Comparison of ENCODE assay signal across 8 cellular contexts in the genomic region with DNA sequence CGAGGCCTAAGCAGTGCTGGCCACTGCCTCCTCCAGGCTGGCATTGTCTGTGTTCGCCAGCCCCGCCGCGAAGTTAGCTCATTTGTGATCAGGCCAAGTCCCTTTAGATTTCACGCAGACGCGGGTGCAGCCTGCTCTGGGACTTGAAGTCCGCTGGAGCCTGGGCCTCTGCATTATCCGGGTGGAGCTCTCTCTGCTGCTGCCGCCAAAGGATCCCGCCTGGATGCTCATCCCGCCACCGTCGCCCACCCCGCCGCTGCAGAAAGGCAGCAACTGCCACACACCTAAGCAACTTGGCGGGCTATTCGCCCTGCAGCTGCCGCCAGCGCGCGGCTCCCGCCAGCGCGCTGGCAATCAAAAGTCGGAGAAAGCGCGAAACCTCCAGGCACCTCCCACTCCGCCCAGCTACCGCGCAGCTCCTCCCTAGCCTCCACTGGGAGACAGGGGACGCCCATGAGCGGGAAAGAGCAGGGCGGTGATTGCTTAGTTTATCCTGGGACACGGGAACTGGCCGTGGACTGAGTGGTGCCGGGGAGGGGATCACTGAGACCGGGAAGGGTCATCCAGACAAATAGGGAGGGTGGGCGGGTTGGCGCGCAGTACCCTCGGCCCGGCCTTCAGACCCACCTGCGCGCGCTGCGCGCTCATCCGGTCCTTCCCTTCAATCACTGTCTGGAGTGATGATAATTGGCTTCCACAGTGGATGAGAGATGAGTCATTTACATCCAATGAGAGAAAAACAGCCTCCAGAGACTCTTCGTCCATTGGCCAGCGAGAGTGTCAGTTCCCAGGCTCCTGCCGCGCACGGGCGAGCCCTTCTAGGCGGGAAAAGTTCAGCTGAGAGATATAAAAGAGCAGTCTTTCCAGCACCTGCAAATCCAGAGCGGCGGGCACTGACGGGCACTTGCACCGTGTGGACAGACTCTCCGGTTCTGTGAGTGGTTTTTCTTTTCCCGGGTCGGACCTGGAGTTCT. TPM values are rescaled to one million over a fixed set of nuclear protein-coding genes. Genes with fewer than 3 reads are reported as not detected.
DNase-seq lines count a peak whose midpoint lies in the region; ATAC-seq and TF ChIP-seq lines count a peak whose summit lies in the region.

A gene with protein sequence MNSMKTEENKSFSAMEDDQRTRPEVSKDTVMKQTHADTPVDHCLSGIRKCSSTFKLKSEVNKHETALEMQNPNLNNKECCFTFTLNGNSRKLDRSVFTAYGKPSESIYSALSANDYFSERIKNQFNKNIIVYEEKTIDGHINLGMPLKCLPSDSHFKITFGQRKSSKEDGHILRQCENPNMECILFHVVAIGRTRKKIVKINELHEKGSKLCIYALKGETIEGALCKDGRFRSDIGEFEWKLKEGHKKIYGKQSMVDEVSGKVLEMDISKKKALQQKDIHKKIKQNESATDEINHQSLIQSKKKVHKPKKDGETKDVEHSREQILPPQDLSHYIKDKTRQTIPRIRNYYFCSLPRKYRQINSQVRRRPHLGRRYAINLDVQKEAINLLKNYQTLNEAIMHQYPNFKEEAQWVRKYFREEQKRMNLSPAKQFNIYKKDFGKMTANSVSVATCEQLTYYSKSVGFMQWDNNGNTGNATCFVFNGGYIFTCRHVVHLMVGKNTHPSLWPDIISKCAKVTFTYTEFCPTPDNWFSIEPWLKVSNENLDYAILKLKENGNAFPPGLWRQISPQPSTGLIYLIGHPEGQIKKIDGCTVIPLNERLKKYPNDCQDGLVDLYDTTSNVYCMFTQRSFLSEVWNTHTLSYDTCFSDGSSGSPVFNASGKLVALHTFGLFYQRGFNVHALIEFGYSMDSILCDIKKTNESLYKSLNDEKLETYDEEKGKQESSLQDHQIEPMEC (plus strand): TSS at position 875 of the 974 bp plus-strand sequence. CDS start 2,389 bp downstream, outside the sequence.

- no peaks in the 10 kb centered on the region; the same call in 1 of the 2 replicates for H3K9me3 ChIP-seq in BLaER1
- H3K9me3 ChIP-seq in ectodermal cell (ENCODE audit: control insufficient read depth, low read length) = no peaks in the 10 kb centered on the region

- intact Hi-C loops in lower leg skin (cut with DNase I; ENCODE audit: low total_unique reads) = no loop called here

- ATAC-seq in HG03378 (IDR thresholded peaks at IDR 0.05; ENCODE audit: unreplicated experiment) = peak; percentile 80

- H3K4me1 ChIP-seq in BLaER1 (peaks cover 60% of the 10 kb centered on the region), ectodermal cell (ENCODE audit: control insufficient read depth, insufficient read depth, low read length) (no peaks in the 10 kb centered on the region)

- no peak for TF ChIP-seq CTCF in lower leg skin (IDR thresholded peaks at IDR 0.05)

- H3K27me3 ChIP-seq in BLaER1 = no peaks in the 10 kb centered on the region
- H3K27me3 ChIP-seq in ectodermal cell (ENCODE audit: control insufficient read depth, insufficient read depth, low read length, poor library complexity, severe bottlenecking) = peaks cover 7% of the 10 kb centered on the region

- peak; percentile 58 for DNase-seq in GM19238 (ENCODE audit: insufficient read length, low spot score)
- peak; percentile 97 for DNase-seq in NCI-H446 treated with DMSO at 0.1 percent for 48 hours (lab: John Stamatoyannopoulos, UW)
- DNase-seq in activated CD4-positive, alpha-beta T cell treated with anti-CD3 and anti-CD28 coated beads, Interleukin-2, amount 50 U/mL, for 4 hours = peak; percentile 42 to 46
- peak; percentile 89 to 96 for DNase-seq in lower leg skin (ENCODE audit: low spot score in 2 of 2)
- peak in 2 of 3 donors; percentile 6 to 18 for DNase-seq in stimulated activated CD4-positive, alpha-beta T cell treated with anti-CD3 and anti-CD28 coated beads, TNF-alpha, amount 100 ng/mL, for 1 hour (ENCODE audit: low read depth in 3 of 3, low spot score in 1 of 3)

- TF ChIP-seq POLR2A in lower leg skin (IDR thresholded peaks at IDR 0.05) = no peak

- peak within 1 kb of the TSS; percentile 83 for H3K9ac ChIP-seq in BLaER1

- H4K20me1 ChIP-seq in BLaER1 = no peaks in the 10 kb centered on the region

- WGBS in ectodermal cell, 2 experiments = 1% methylated on average over 64 of the region's 64 CpGs
- 0 to 1% methylated on average over 40 to 42 of the region's 64 CpGs for WGBS in lower leg skin, 2 donors

- H3K4me2 ChIP-seq in BLaER1 = peak within 1 kb of the TSS; percentile 93

- H3K36me3 ChIP-seq in BLaER1 = peaks cover 19% of the 10 kb centered on the region
- no peaks in the 10 kb centered on the region for H3K36me3 ChIP-seq in ectodermal cell (ENCODE audit: control insufficient read depth, insufficient read depth, low read length)

- H3K4me3 ChIP-seq in BLaER1 = peak within 1 kb of the TSS; percentile 71
- peak within 1 kb of the TSS; percentile 47 for H3K4me3 ChIP-seq in ectodermal cell (ENCODE audit: insufficient read depth, low read depth, low read length)
- H3K4me3 ChIP-seq in lower leg skin (ENCODE audit: low read depth, poor library complexity, severe bottlenecking) = peak within 1 kb of the TSS; percentile 30

- H3K27ac ChIP-seq in BLaER1 (peak within 1 kb of the TSS; percentile 78), ectodermal cell (ENCODE audit: insufficient read depth, low read depth, low read length, poor library complexity, severe bottlenecking) (no peak within 1 kb of the TSS)

RNA-seq across cellular contexts. Expression of the gene that starts here (rescaled TPM):
- polyA plus RNA-seq in ectodermal cell (2013, experiment 1 of 4) = 20.2 TPM
- 21.7 TPM for polyA plus RNA-seq in ectodermal cell (2013, experiment 2 of 4)
- 14.7 TPM for polyA plus RNA-seq in ectodermal cell (2013, experiment 3 of 4)
- 12.7 TPM for polyA plus RNA-seq in ectodermal cell (2013, experiment 4 of 4)
- total RNA-seq in lower leg skin = 1 to 10 TPM in 2 of 4 donors, under 1 TPM in 2; 0.19 to 2.2 (median 0.72) TPM

Comparison
In these comparisons a context has a peak if more than half of its experiments do, and no peak if none do; other contexts are left out.
1. DNase-seq: peak in every context shown above with its lines; median percentile 97 in NCI-H446 treated with DMSO at 0.1 percent for 48 hours; 92 in lower leg skin; 58 in GM19238; 44 in activated CD4-positive, alpha-beta T cell treated with anti-CD3 and anti-CD28 coated beads, Interleukin-2, amount 50 U/mL, for 4 hours; 12 in stimulated activated CD4-positive, alpha-beta T cell treated with anti-CD3 and anti-CD28 coated beads, TNF-alpha, amount 100 ng/mL, for 1 hour.